Comparison of ENCODE assay signal across 8 cellular contexts in the genomic region with DNA sequence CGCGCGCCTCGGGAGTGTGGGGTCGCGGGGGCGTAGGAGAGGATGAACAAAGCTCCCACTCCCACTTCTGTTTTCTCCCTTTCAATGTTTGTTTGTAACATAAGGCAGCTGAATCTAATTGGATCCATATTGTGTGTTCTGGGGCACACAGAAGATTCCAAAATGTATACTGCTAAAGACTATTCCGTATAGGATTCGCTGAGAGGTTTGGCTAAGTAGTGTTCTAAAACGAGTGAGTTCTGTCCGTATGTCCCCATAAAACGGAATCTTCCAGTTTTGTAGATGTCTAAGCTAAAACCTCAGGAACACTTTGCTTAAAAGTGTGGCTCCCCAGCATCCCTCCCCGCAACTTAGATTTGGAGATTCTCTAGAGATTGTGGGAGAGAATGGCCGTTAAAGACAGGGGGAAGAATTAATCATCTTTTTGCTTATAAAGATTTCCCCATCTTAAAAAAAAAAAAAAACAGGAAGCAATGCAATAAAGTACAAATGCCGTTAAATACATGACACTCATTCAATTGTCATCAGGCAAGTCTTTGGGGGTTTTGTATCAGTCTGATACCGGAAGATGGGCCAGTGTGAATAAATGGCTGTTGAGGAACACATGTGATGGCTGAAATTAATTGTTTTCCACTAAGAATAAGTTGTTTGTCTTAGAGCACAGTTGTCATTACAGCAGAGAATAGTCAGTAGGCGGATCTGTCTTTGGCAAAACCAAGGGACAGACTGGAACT. TPM values are rescaled to one million over a fixed set of nuclear protein-coding genes. Genes with fewer than 3 reads are reported as not detected.
DNase-seq lines count a peak whose midpoint lies in the region; ATAC-seq, FAIRE-seq and TF ChIP-seq lines count a peak whose summit lies in the region.
"Had no signal": no experiment of that assay in that cellular context is flagged by ENCODE, and none has a peak within 500 bp of the region (broad histone marks: within the 10 kb centered on the region; RNA-seq: fewer than 3 reads in every experiment).

No MANE protein-coding gene starts in this region.

- peaks cover 28% of the 10 kb centered on the region for H3K27me3 Mint-ChIP-seq in activated T-cell treated with anti-CD3 and anti-CD28 coated beads, Interleukin-2, amount 50 U/mL, for 72 hours (ENCODE audit: low read depth)
- peaks cover 14% of the 10 kb centered on the region for H3K27me3 Mint-ChIP-seq in stimulated activated memory B cell treated with anti-CD40 and anti-IgM and Interleukin-4, amounts not matched to agents 10 μg/mL and 1 μg/mL and 100 μg/mL, for 72 hours

- no peak for DNase-seq in GM12891 (ENCODE audit: insufficient read length, low spot score)
- no peak for DNase-seq in activated T-cell treated with anti-CD3 and anti-CD28 coated beads, Interleukin-2, amount 50 U/mL, for 72 hours
- no peak for DNase-seq in HT-29 (ENCODE audit: low spot score)
- DNase-seq: NCI-H510A treated with DMSO at 0.1 percent for 48 hours had no signal

- peaks cover 6% of the 10 kb centered on the region for H3K4me1 ChIP-seq in iPS-18a (ENCODE audit: control insufficient read depth, low read depth, low read length)

- no peaks in the 10 kb centered on the region for H3K9me3 ChIP-seq in iPS-18a (ENCODE audit: control insufficient read depth, low read depth, low read length)

- H3K4me1 Mint-ChIP-seq in activated T-cell treated with anti-CD3 and anti-CD28 coated beads, Interleukin-2, amount 50 U/mL, for 72 hours (ENCODE audit: low read depth): peaks cover 48% of the 10 kb centered on the region
- peaks cover 59% of the 10 kb centered on the region for H3K4me1 Mint-ChIP-seq in stimulated activated memory B cell treated with anti-CD40 and anti-IgM and Interleukin-4, amounts not matched to agents 10 μg/mL and 1 μg/mL and 100 μg/mL, for 72 hours

- no peak overlapping the region for H3K9ac ChIP-seq in iPS-18a (ENCODE audit: low read length)

- H3K27ac Mint-ChIP-seq in activated T-cell treated with anti-CD3 and anti-CD28 coated beads, Interleukin-2, amount 50 U/mL, for 72 hours: peak overlapping the region; percentile 70
- peak overlapping the region; percentile 88 for H3K27ac Mint-ChIP-seq in stimulated activated memory B cell treated with anti-CD40 and anti-IgM and Interleukin-4, amounts not matched to agents 10 μg/mL and 1 μg/mL and 100 μg/mL, for 72 hours

- TF ChIP-seq POLR2A in GM12891 (IDR thresholded peaks at IDR 0.05; ENCODE audit: low read depth, low read length): no peak

- H3K36me3 ChIP-seq in iPS-18a (ENCODE audit: control insufficient read depth, low read depth, low read length): no peaks in the 10 kb centered on the region

- H3K4me3 ChIP-seq in iPS-18a (ENCODE audit: low read length): peak overlapping the region; percentile 73

- no peaks in the 10 kb centered on the region for H3K9me3 Mint-ChIP-seq in activated T-cell treated with anti-CD3 and anti-CD28 coated beads, Interleukin-2, amount 50 U/mL, for 72 hours
- no peaks in the 10 kb centered on the region for H3K9me3 Mint-ChIP-seq in stimulated activated memory B cell treated with anti-CD40 and anti-IgM and Interleukin-4, amounts not matched to agents 10 μg/mL and 1 μg/mL and 100 μg/mL, for 72 hours

- peak overlapping the region; percentile 80 to 89 for H3K4me3 Mint-ChIP-seq in activated T-cell treated with anti-CD3 and anti-CD28 coated beads, Interleukin-2, amount 50 U/mL, for 72 hours
- peak overlapping the region; percentile 97 for H3K4me3 Mint-ChIP-seq in stimulated activated memory B cell treated with anti-CD40 and anti-IgM and Interleukin-4, amounts not matched to agents 10 μg/mL and 1 μg/mL and 100 μg/mL, for 72 hours

- H3K27me3 ChIP-seq in iPS-18a (ENCODE audit: control insufficient read depth, insufficient read depth, low read length): peaks cover 62% of the 10 kb centered on the region

- H3K36me3 Mint-ChIP-seq in activated T-cell treated with anti-CD3 and anti-CD28 coated beads, Interleukin-2, amount 50 U/mL, for 72 hours (ENCODE audit: insufficient read depth in 2 of 2): peaks cover 4 to 8% of the 10 kb centered on the region in 2 donors
- peaks cover 28% of the 10 kb centered on the region for H3K36me3 Mint-ChIP-seq in stimulated activated memory B cell treated with anti-CD40 and anti-IgM and Interleukin-4, amounts not matched to agents 10 μg/mL and 1 μg/mL and 100 μg/mL, for 72 hours

- ATAC-seq in activated T-cell treated with anti-CD3 and anti-CD28 coated beads, Interleukin-2, amount 50 U/mL, for 72 hours (replicated peaks in 1 of 2): no peak
- no peak for ATAC-seq in stimulated activated memory B cell treated with anti-CD40 and anti-IgM and Interleukin-4, amounts not matched to agents 10 μg/mL and 1 μg/mL and 100 μg/mL, for 72 hours
- ATAC-seq in HG02884 (IDR thresholded peaks at IDR 0.05; ENCODE audit: unreplicated experiment) (no peak), HG02973 (IDR thresholded peaks at IDR 0.05; ENCODE audit: unreplicated experiment) (no peak)

- peak; percentile 56 for FAIRE-seq in GM12891 (lab: Jason Lieb, UNC)

- no peak overlapping the region for H3K27ac ChIP-seq in iPS-18a (ENCODE audit: low read length)

TF ChIP-seq in GM12891, 5 proteins besides CTCF, POLR2A, EP300 and RAD21:
- TF ChIP-seq POLR2AphosphoS5 (IDR thresholded peaks at IDR 0.05; ENCODE audit: low read depth, low read length): no peak
- TF ChIP-seq SPI1 (IDR thresholded peaks at IDR 0.05; ENCODE audit: low read depth, low read length): peak; percentile 36; the same call in 1 of the 2 replicates
- TF ChIP-seq PAX5 (IDR thresholded peaks at IDR 0.05; ENCODE audit: insufficient read depth, low read length, severe bottlenecking): no peak

RNA-seq across cellular contexts. Expression of gene EMILIN2, which starts 1.5 kb away (rescaled TPM):
- polyA plus RNA-seq in GM12891 (2012; ENCODE audit: low read depth, missing spikeins): 8.2 TPM
- 10 to 100 TPM; 12.7 to 18.3 TPM for total RNA-seq in activated T-cell treated with anti-CD3 and anti-CD28 coated beads, Interleukin-2, amount 50 U/mL, for 72 hours
- total RNA-seq in HT-29 (2014; rRNA removed; shearing (Covaris generic)): 33.0 and 48.0 TPM in 2 replicates
